In the genomic region with DNA sequence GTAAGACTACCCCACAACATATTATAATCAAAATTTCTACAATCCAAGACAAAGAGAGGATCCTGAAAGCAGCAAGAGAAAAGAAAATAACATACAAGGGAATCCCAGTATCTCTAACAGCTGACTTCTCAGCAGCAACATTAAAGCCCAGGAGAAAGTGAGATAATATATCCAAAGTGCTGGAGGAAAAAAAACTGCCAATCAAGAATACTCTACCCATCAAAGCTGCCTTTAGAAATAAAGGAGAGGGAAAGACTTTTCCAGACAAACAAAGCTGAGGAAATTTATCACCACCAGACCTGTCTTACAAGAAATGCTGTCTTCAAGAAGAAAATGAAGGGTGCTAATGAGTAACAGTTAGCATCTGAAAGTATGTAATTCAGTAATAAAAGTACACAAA, we compare ENCODE assay signal across 3 cellular contexts.
"Had no signal": no experiment of that assay in that cellular context is flagged by ENCODE, and none has a peak within 500 bp of the region (broad histone marks: within the 10 kb centered on the region; RNA-seq: fewer than 3 reads in every experiment).

No MANE protein-coding gene starts in this region.

- DNase-seq: GDM1, GF-D8 had no signal

- H3K4me3 ChIP-seq: GM12878 had no signal
